In genomic region chr10:114629083-114629823, GRCh38 we compare ENCODE assay signal across 26 cellular contexts. TPM values are rescaled to one million over a fixed set of nuclear protein-coding genes. Genes with fewer than 3 reads are reported as not detected.
DNase-seq lines count a peak whose midpoint lies in the region; ATAC-seq and TF ChIP-seq lines count a peak whose summit lies in the region.
"Had no signal": no experiment of that assay in that cellular context is flagged by ENCODE, and none has a peak within 500 bp of the region (broad histone marks: within the 10 kb centered on the region; RNA-seq: fewer than 3 reads in every experiment).

No MANE protein-coding gene starts in this region.

- H3K27ac ChIP-seq in body of pancreas, result peak overlapping the region in 3 of 4 donors; percentile 71 to 82 (median 73)
- H3K27ac ChIP-seq: ascending aorta, BLaER1, GM23248, thyroid gland had no signal

- no peak overlapping the region for H3K4me3 ChIP-seq in body of pancreas
- H3K4me3 ChIP-seq: ascending aorta, BLaER1, GM23248, thyroid gland had no signal

- peaks cover 34% of the 10 kb centered on the region for H3K4me1 ChIP-seq in body of pancreas
- H3K4me1 ChIP-seq: BLaER1 had no signal

- H3K9me3 Mint-ChIP-seq in nephron, result no peaks in the 10 kb centered on the region
- H3K9me3 Mint-ChIP-seq: activated naive CD4-positive, alpha-beta T cell treated with anti-CD3 and anti-CD28 coated beads, Interleukin-2, amount 50 U/mL, for 24 hours; stimulated activated effector memory CD8-positive, alpha-beta T cell treated with anti-CD3 and anti-CD28 coated beads, Interleukin-12 subunit alpha, Interleukin-12 subunit beta, amount 100 ng/mL, for 72 hours had no signal

- H3K9me3 ChIP-seq in body of pancreas, result no peaks in the 10 kb centered on the region
- H3K9me3 ChIP-seq: ascending aorta, thyroid gland had no signal

- no peak for TF ChIP-seq POLR2A in body of pancreas (IDR thresholded peaks at IDR 0.05)

- H3K4me1 Mint-ChIP-seq in nephron, result peaks cover 33% of the 10 kb centered on the region

- H3K27ac Mint-ChIP-seq in nephron, result no peak overlapping the region
- H3K27ac Mint-ChIP-seq: activated naive CD4-positive, alpha-beta T cell treated with anti-CD3 and anti-CD28 coated beads, Interleukin-2, amount 50 U/mL, for 24 hours; activated T-cell treated with anti-CD3 and anti-CD28 coated beads, Interleukin-2, amount 50 U/mL, for 72 hours; stimulated activated effector memory CD8-positive, alpha-beta T cell treated with anti-CD3 and anti-CD28 coated beads, Interleukin-12 subunit alpha, Interleukin-12 subunit beta, amount 100 ng/mL, for 72 hours; T-helper 1 cell treated with Interleukin-12 subunit alpha and Interleukin-12 subunit beta and Interleukin-4 antibody, amounts not matched to agents 30 μg/mL and 1 μg/mL, for 36 hours had no signal

- ATAC-seq in body of pancreas (no peak), left cardiac atrium (peak; percentile 31 to 39)
- ATAC-seq: activated T-cell treated with anti-CD3 and anti-CD28 coated beads, Interleukin-2, amount 50 U/mL, for 72 hours; stimulated activated effector memory CD8-positive, alpha-beta T cell treated with anti-CD3 and anti-CD28 coated beads, Interleukin-12 subunit alpha, Interleukin-12 subunit beta, amount 100 ng/mL, for 72 hours had no signal

- H3K27me3 ChIP-seq in body of pancreas, result no peaks in the 10 kb centered on the region
- H3K27me3 ChIP-seq: ascending aorta, thyroid gland had no signal

- H3K27me3 Mint-ChIP-seq in nephron (ENCODE audit: low read depth), result peaks cover 49% of the 10 kb centered on the region

- intact Hi-C loops in body of pancreas (cut with DNase I) (no loop called here), left cardiac atrium (cut with DNase I) (loop anchor here in 1 of 2 donors (5.0 kb wide), 1 partner anchor 77 kb away; no protein-coding TSS in a partner anchor)

- TF ChIP-seq CTCF in body of pancreas (IDR thresholded peaks at IDR 0.05), result no peak
- no peak for TF ChIP-seq CTCF in nephron (IDR thresholded peaks at IDR 0.05; ENCODE audit: unreplicated experiment in 3 of 3)

- no peaks in the 10 kb centered on the region for H3K36me3 ChIP-seq in body of pancreas (replicated peaks in 1 of 2; ENCODE audit: insufficient read depth in 1 of 2, low read depth in 2 of 2)
- H3K36me3 ChIP-seq: ascending aorta, BLaER1, thyroid gland had no signal

- peak overlapping the region in 2 of 3 experiments; percentile 11 to 13 for H3K4me3 Mint-ChIP-seq in nephron
- H3K4me3 Mint-ChIP-seq: activated naive CD4-positive, alpha-beta T cell treated with anti-CD3 and anti-CD28 coated beads, Interleukin-2, amount 50 U/mL, for 24 hours; activated T-cell treated with anti-CD3 and anti-CD28 coated beads, Interleukin-2, amount 50 U/mL, for 72 hours; stimulated activated effector memory CD8-positive, alpha-beta T cell treated with anti-CD3 and anti-CD28 coated beads, Interleukin-12 subunit alpha, Interleukin-12 subunit beta, amount 100 ng/mL, for 72 hours; T-helper 1 cell treated with Interleukin-12 subunit alpha and Interleukin-12 subunit beta and Interleukin-4 antibody, amounts not matched to agents 30 μg/mL and 1 μg/mL, for 36 hours had no signal

- in situ Hi-C loops in G401 (cut with HindIII; ENCODE audit: low sequenced_read_pairs), result no loop called here

- H3K36me3 Mint-ChIP-seq in nephron (ENCODE audit: low read depth), result no peaks in the 10 kb centered on the region
- H3K36me3 Mint-ChIP-seq: activated naive CD4-positive, alpha-beta T cell treated with anti-CD3 and anti-CD28 coated beads, Interleukin-2, amount 50 U/mL, for 24 hours; stimulated activated effector memory CD8-positive, alpha-beta T cell treated with anti-CD3 and anti-CD28 coated beads, Interleukin-12 subunit alpha, Interleukin-12 subunit beta, amount 100 ng/mL, for 72 hours had no signal

- DNase-seq in G401 (ENCODE audit: low spot score), result peak; percentile 62
- no peak for DNase-seq in body of pancreas
- DNase-seq in left cardiac atrium, result no peak
- DNase-seq in stimulated activated naive CD4-positive, alpha-beta T cell (lab: John Stamatoyannopoulos, UW), result no peak
- no peak for DNase-seq in GM03348 (ENCODE audit: low spot score)
- no peak for DNase-seq in epidermal melanocyte (ENCODE audit: insufficient read length, low spot score)
- DNase-seq in superior temporal gyrus (ENCODE audit: extremely low spot score), result no peak
- DNase-seq: activated CD4-positive, alpha-beta T cell treated with anti-CD3 and anti-CD28 coated beads for 4 hours; activated T-cell treated with anti-CD3 and anti-CD28 coated beads, Interleukin-2, amount 50 U/mL, for 72 hours; effector CD8-positive, alpha-beta T cell; glutamatergic neuron; GM23248; Kasumi-1; NCI-H1048; NCI-H187 treated with DMSO at 0.1 percent for 48 hours; NCI-H2227 treated with DMSO at 0.1 percent for 48 hours; NCI-H748 treated with DMSO at 0.1 percent for 48 hours; posterior cingulate gyrus; stimulated activated CD4-positive, alpha-beta T cell treated with anti-CD3 and anti-CD28 coated beads, Interleukin-1b, Interleukin-23, amount 100 ng/mL, for 48 hours; thyroid gland had no signal

- 64 to 72% methylated on average over 9 of the region's 9 CpGs for WGBS in body of pancreas, 2 donors

RNA-seq across cellular contexts. Expression of gene ABLIM1, which starts 28.8 kb away (rescaled TPM):
- total RNA-seq in G401 (2014; rRNA removed; shearing (Covaris generic)), result 1.5 and 2.1 TPM in 2 replicates
- total RNA-seq in body of pancreas, result 10 to 100 TPM; 34.6 to 54.7 TPM
- total RNA-seq in left cardiac atrium, result 100 to 1,000 TPM; 292 to 305 TPM

Comparison
In these comparisons a context has a peak if more than half of its experiments do, and no peak if none do; other contexts are left out.
1. RNA of gene ABLIM1, which starts 28.8 kb away (total RNA-seq): 292 to 305 TPM in left cardiac atrium and 34.6 to 54.7 TPM in body of pancreas; 1.5 to 2.1 TPM in G401; every median in the first group is over 10 times any median in the second.